18 cellular contexts compared by ENCODE assay signal in genomic region chr16:1764971-1765370, GRCh38.
"Had no signal": no experiment of that assay in that cellular context is flagged by ENCODE, and none has a peak within 500 bp of the region (broad histone marks: within the 10 kb centered on the region; RNA-seq: fewer than 3 reads in every experiment).

No MANE protein-coding gene starts in this region.

- H3K27ac ChIP-seq: colonic mucosa, esophagus muscularis mucosa, foreskin keratinocyte, gastroesophageal sphincter, heart left ventricle, hepatocyte, left lung, lower lobe of right lung had no signal

- H3K4me1 ChIP-seq: colonic mucosa, foreskin keratinocyte had no signal

- H3K9me3 ChIP-seq: colonic mucosa, esophagus muscularis mucosa, gastroesophageal sphincter, heart left ventricle, left lung, lower lobe of right lung, mucosa of descending colon had no signal

- H3K79me2 ChIP-seq: hepatocyte had no signal

- DNase-seq: colonic mucosa; cortex of kidney; effector CD8-positive, alpha-beta T cell; effector memory CD8-positive, alpha-beta T cell; endodermal cell; foreskin keratinocyte; heart left ventricle; hypothalamus; left cardiac atrium; left lung; left ventricle myocardium superior; lower lobe of right lung; mesenchymal stem cell; mucosa of descending colon; naive B cell had no signal

- H3K4me3 ChIP-seq: colonic mucosa, esophagus muscularis mucosa, gastroesophageal sphincter, heart left ventricle, hepatocyte, left lung, lower lobe of right lung, mucosa of descending colon had no signal

- H3K4me2 ChIP-seq: hepatocyte had no signal

- H3K27me3 ChIP-seq: colonic mucosa, esophagus muscularis mucosa, foreskin keratinocyte, gastroesophageal sphincter, heart left ventricle, hepatocyte, left lung had no signal

- H2AFZ ChIP-seq: hepatocyte had no signal

- ATAC-seq: effector memory CD8-positive, alpha-beta T cell; foreskin keratinocyte; gastroesophageal sphincter; heart left ventricle; left cardiac atrium; left lung; left ventricle myocardium superior; lower lobe of right lung; mucosa of descending colon had no signal
